Comparison of ENCODE assay signal across 17 cellular contexts in the genomic region with DNA sequence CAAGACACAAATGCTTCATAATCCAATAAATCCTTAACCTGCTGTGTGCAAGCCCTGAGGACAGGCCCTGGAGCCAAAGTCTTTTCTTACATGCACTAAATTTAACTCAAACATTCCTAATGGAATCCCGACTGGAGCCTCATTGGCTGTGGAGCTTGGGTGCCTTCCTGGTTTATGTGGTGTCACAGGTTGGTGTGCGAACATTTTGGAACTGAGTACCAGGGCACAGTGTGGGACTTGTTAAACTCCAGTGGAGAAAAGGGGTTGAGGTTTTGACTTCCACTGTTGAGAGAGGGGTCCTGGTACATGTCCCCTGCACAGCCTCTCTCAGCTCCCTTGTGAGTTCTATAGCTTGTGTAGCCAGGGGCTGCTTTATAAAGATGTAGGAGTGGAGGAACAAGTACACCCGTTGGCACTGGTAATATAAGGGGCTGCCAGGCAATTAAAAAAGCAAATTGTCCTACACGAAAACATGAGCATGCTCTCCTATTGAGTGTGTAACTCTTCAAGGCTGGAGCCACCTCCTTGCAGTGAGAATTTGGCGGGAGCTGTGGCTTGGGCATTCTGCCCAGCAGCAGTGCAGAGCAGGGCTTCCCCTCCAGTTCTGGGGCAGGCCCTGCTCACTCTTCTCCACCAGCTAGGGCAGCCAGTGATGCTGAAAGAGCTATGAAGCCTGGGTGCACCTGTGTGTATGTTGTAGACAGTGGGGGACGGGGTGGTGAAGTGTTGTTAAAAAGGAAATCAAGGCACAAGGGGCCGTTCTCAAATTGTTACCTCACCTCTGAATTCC.
DNase-seq lines count a peak whose midpoint lies in the region; ATAC-seq and TF ChIP-seq lines count a peak whose summit lies in the region.
"Had no signal": no experiment of that assay in that cellular context is flagged by ENCODE, and none has a peak within 500 bp of the region (broad histone marks: within the 10 kb centered on the region; RNA-seq: fewer than 3 reads in every experiment).

No MANE protein-coding gene starts in this region.

- no peaks in the 10 kb centered on the region for H3K36me3 Mint-ChIP-seq in effector memory CD8-positive, alpha-beta T cell (ENCODE audit: insufficient read depth)
- H3K36me3 Mint-ChIP-seq in activated CD4-positive, alpha-beta T cell treated with anti-CD3 and anti-CD28 coated beads for 36 hours (ENCODE audit: low read depth), result no peaks in the 10 kb centered on the region
- H3K36me3 Mint-ChIP-seq: activated CD4-positive, alpha-beta memory T cell treated with anti-CD3 and anti-CD28 coated beads for 36 hours; CD8-positive, alpha-beta memory T cell had no signal

- H3K27me3 ChIP-seq in OCI-LY3 (ENCODE audit: low read depth, low read length), result no peaks in the 10 kb centered on the region
- H3K27me3 ChIP-seq in neuronal stem cell (ENCODE audit: control insufficient read depth in 3 of 3, insufficient read depth in 3 of 3, low read depth in 1 of 3, low read length in 3 of 3), result peaks cover 0 to 19% (median 0%) of the 10 kb centered on the region in 3 experiments

- peak overlapping the region; percentile 8 for H3K23ac ChIP-seq in neuronal stem cell (ENCODE audit: low read depth, low read length, poor library complexity)

- no peak overlapping the region for H3K4ac ChIP-seq in neuronal stem cell (ENCODE audit: low read length)

- H3K18ac ChIP-seq in neuronal stem cell (ENCODE audit: low read length), result no peak overlapping the region

- H2BK12ac ChIP-seq in neuronal stem cell (ENCODE audit: low read length), result no peak overlapping the region

- no peak overlapping the region for H3K27ac Mint-ChIP-seq in effector memory CD8-positive, alpha-beta T cell
- no peak overlapping the region for H3K27ac Mint-ChIP-seq in activated CD4-positive, alpha-beta T cell treated with anti-CD3 and anti-CD28 coated beads for 36 hours
- H3K27ac Mint-ChIP-seq: activated CD4-positive, alpha-beta memory T cell treated with anti-CD3 and anti-CD28 coated beads for 36 hours; CD8-positive, alpha-beta memory T cell; nephron had no signal

- H2BK120ac ChIP-seq in neuronal stem cell (ENCODE audit: low read depth, low read length), result no peak overlapping the region

- no peaks in the 10 kb centered on the region for H4K20me1 ChIP-seq in OCI-LY3 (ENCODE audit: insufficient read depth, low read length)

- H3K4me3 ChIP-seq in OCI-LY3 (ENCODE audit: low read length) (no peak overlapping the region), neuronal stem cell (ENCODE audit: low read length in 2 of 2) (no peak overlapping the region)

- no CpG with 5 or more reads among the region's 7 CpGs for WGBS in neuronal stem cell (ENCODE audit: extremely low coverage in 2 of 2, insufficient read length in 2 of 2, insufficient replicate concordance in 1 of 2), 2 donors

- peak overlapping the region; percentile 37 for H3K4me2 ChIP-seq in OCI-LY3 (ENCODE audit: low read length)
- no peak overlapping the region for H3K4me2 ChIP-seq in neuronal stem cell (ENCODE audit: insufficient read depth, low read length, poor library complexity, severe bottlenecking)

- peak; percentile 5 for DNase-seq in NCI-H1092 (lab: John Stamatoyannopoulos, UW)
- DNase-seq in neuronal stem cell (ENCODE audit: low spot score), result no peak
- no peak for DNase-seq in effector memory CD8-positive, alpha-beta T cell
- no peak for DNase-seq in activated CD4-positive, alpha-beta T cell treated with anti-CD3 and anti-CD28 coated beads for 36 hours
- DNase-seq: activated CD4-positive, alpha-beta memory T cell treated with anti-CD3 and anti-CD28 coated beads for 36 hours; activated naive CD4-positive, alpha-beta T cell treated with anti-CD3 and anti-CD28 coated beads, Interleukin-2, amount 50 U/mL, for 16 hours; activated T-cell treated with anti-CD3 and anti-CD28 coated beads, Interleukin-2, amount 50 U/mL, for 1 hour; CD8-positive, alpha-beta memory T cell; IMR-90; kidney; stimulated activated CD4-positive, alpha-beta T cell treated with anti-CD3 and anti-CD28 coated beads, Interleukin-12 subunit alpha, Interleukin-12 subunit beta, amount 100 ng/mL, for 4 hours had no signal

- H3K9ac ChIP-seq in OCI-LY3 (ENCODE audit: low read length) (no peak overlapping the region), neuronal stem cell (ENCODE audit: low read depth, low read length, poor library complexity) (no peak overlapping the region)

- H3K79me1 ChIP-seq in neuronal stem cell (ENCODE audit: low read depth, low read length), result no peaks in the 10 kb centered on the region

- no peak for TF ChIP-seq CTCF in OCI-LY3 (IDR thresholded peaks at IDR 0.05; ENCODE audit: low read depth, low read length)

- no peak overlapping the region for H4K91ac ChIP-seq in neuronal stem cell (ENCODE audit: low read depth, low read length, poor library complexity)

- H3K27ac ChIP-seq in OCI-LY3 (ENCODE audit: low read length) (peak overlapping the region; percentile 54; the same call in 1 of the 2 replicates), neuronal stem cell (replicated peaks; ENCODE audit: low read length) (no peak overlapping the region)
- H3K27ac ChIP-seq: HL-60 had no signal

- POLR2A ChIA-PET in activated CD4-positive, alpha-beta T cell treated with anti-CD3 and anti-CD28 coated beads for 36 hours (lab: Charles Lee), result no interaction called here

- H3K79me2 ChIP-seq in OCI-LY3 (ENCODE audit: low read length), result no peaks in the 10 kb centered on the region

- no peak overlapping the region for H2AFZ ChIP-seq in OCI-LY3 (ENCODE audit: low read depth, low read length)
- no peak overlapping the region for H2AFZ ChIP-seq in neuronal stem cell (ENCODE audit: low read length)

- H3K14ac ChIP-seq in neuronal stem cell (ENCODE audit: low read length), result no peak overlapping the region

- H3K27me3 Mint-ChIP-seq in effector memory CD8-positive, alpha-beta T cell, result no peaks in the 10 kb centered on the region
- peaks cover 3% of the 10 kb centered on the region for H3K27me3 Mint-ChIP-seq in activated CD4-positive, alpha-beta T cell treated with anti-CD3 and anti-CD28 coated beads for 36 hours
- H3K27me3 Mint-ChIP-seq: activated CD4-positive, alpha-beta memory T cell treated with anti-CD3 and anti-CD28 coated beads for 36 hours had no signal

- H2AK5ac ChIP-seq in neuronal stem cell (ENCODE audit: low read depth, low read length), result no peak overlapping the region

- no peak overlapping the region for H2BK5ac ChIP-seq in neuronal stem cell (ENCODE audit: low read length)

- ATAC-seq in GM18511 (IDR thresholded peaks at IDR 0.05; ENCODE audit: unreplicated experiment) (peak; percentile 51), HG02642 (IDR thresholded peaks at IDR 0.05; ENCODE audit: poor library complexity, unreplicated experiment) (no peak)
- no peak for ATAC-seq in activated CD4-positive, CD25-positive, alpha-beta regulatory T cell treated with anti-CD3 and anti-CD28 coated beads, Interleukin-2, amount 50 U/mL, for 24 hours
- no peak for ATAC-seq in effector memory CD8-positive, alpha-beta T cell (replicated peaks)
- ATAC-seq in activated CD4-positive, alpha-beta T cell treated with anti-CD3 and anti-CD28 coated beads for 36 hours, result no peak

- H3K4me3 Mint-ChIP-seq in effector memory CD8-positive, alpha-beta T cell, result no peak overlapping the region
- H3K4me3 Mint-ChIP-seq in activated CD4-positive, alpha-beta T cell treated with anti-CD3 and anti-CD28 coated beads for 36 hours, result no peak overlapping the region
- H3K4me3 Mint-ChIP-seq: activated CD4-positive, alpha-beta memory T cell treated with anti-CD3 and anti-CD28 coated beads for 36 hours; CD8-positive, alpha-beta memory T cell; nephron had no signal

- no peaks in the 10 kb centered on the region for H3K4me1 Mint-ChIP-seq in effector memory CD8-positive, alpha-beta T cell (ENCODE audit: low read depth in 2 of 2)
- no peaks in the 10 kb centered on the region for H3K4me1 Mint-ChIP-seq in activated CD4-positive, alpha-beta T cell treated with anti-CD3 and anti-CD28 coated beads for 36 hours
- H3K4me1 Mint-ChIP-seq: CD8-positive, alpha-beta memory T cell; nephron had no signal

- peaks cover 20% of the 10 kb centered on the region; the same call in 1 of the 2 replicates for H3K9me3 ChIP-seq in OCI-LY3 (ENCODE audit: insufficient read depth, low read length)
- no peaks in the 10 kb centered on the region for H3K9me3 ChIP-seq in neuronal stem cell (replicated peaks in 1 of 2; ENCODE audit: control insufficient read depth in 2 of 2, insufficient read depth in 1 of 2, low read depth in 1 of 2, low read length in 2 of 2)

- H2BK15ac ChIP-seq in neuronal stem cell (ENCODE audit: low read length), result no peak overlapping the region

- CTCF ChIA-PET in activated CD4-positive, alpha-beta T cell treated with anti-CD3 and anti-CD28 coated beads for 36 hours (lab: Charles Lee), result interaction anchor here (0.6 kb wide), 1 partner anchor 25 kb away, joined by 5 read pairs; no protein-coding TSS in a partner anchor

- H3K4me1 ChIP-seq in OCI-LY3 (ENCODE audit: low read length) (peaks cover 22% of the 10 kb centered on the region), neuronal stem cell (ENCODE audit: control insufficient read depth in 2 of 2, insufficient read depth in 1 of 2, low read depth in 1 of 2, low read length in 2 of 2) (no peaks in the 10 kb centered on the region)

- no peak overlapping the region for H4K8ac ChIP-seq in neuronal stem cell (ENCODE audit: low read depth, low read length)

- H3K36me3 ChIP-seq in OCI-LY3 (replicated peaks; ENCODE audit: low read depth, low read length) (peaks cover 12% of the 10 kb centered on the region), neuronal stem cell (replicated peaks in 1 of 2; ENCODE audit: control insufficient read depth in 2 of 2, insufficient read depth in 2 of 2, low read length in 2 of 2) (no peaks in the 10 kb centered on the region)

- no peaks in the 10 kb centered on the region for H3K9me3 Mint-ChIP-seq in effector memory CD8-positive, alpha-beta T cell
- no peaks in the 10 kb centered on the region for H3K9me3 Mint-ChIP-seq in activated CD4-positive, alpha-beta T cell treated with anti-CD3 and anti-CD28 coated beads for 36 hours (ENCODE audit: low read depth)
- H3K9me3 Mint-ChIP-seq: activated CD4-positive, alpha-beta memory T cell treated with anti-CD3 and anti-CD28 coated beads for 36 hours had no signal

- intact Hi-C loops in activated CD4-positive, alpha-beta T cell treated with anti-CD3 and anti-CD28 coated beads for 36 hours (cut with DNase I, micrococcal nuclease), result no loop called here
